ENCODE assay signal across 2 cellular contexts in genomic region chr18:46070683-46071614, GRCh38.
TF ChIP-seq lines count a peak whose summit lies in the region.

No MANE protein-coding gene starts in this region.

TF ChIP-seq in GM12878, 131 proteins besides CTCF, POLR2A, EP300 and RAD21:
- TF ChIP-seq SPI1 (IDR thresholded peaks at IDR 0.05; ENCODE audit: borderline replicate concordance, insufficient read depth, low read depth, low read length) (peak; percentile 71; the same call in 1 of the 2 replicates), PBX3 (IDR thresholded peaks at IDR 0.05; ENCODE audit: insufficient replicate concordance, low read depth, low read length) (no peak), RUNX3 (IDR thresholded peaks at IDR 0.05; ENCODE audit: low read length) (peak; percentile 70), CBX3 (IDR thresholded peaks at IDR 0.05; ENCODE audit: borderline replicate concordance, low read depth) (no peak)

TF ChIP-seq in HepG2, 621 proteins besides CTCF, POLR2A, EP300 and RAD21:
- TF ChIP-seq TGIF2 (CRISPR knock-in tag; IDR thresholded peaks at IDR 0.05) (no peak), ZNF207 (IDR thresholded peaks at IDR 0.05; ENCODE audit: borderline replicate concordance) (no peak), HOXD1 (CRISPR knock-in tag; IDR thresholded peaks at IDR 0.05) (no peak), ISL2 (CRISPR knock-in tag; IDR thresholded peaks at IDR 0.05) (no peak), ZNF792 (CRISPR knock-in tag; IDR thresholded peaks at IDR 0.05) (no peak), LCORL (IDR thresholded peaks at IDR 0.05) (no peak), LCORL (CRISPR knock-in tag; IDR thresholded peaks at IDR 0.05) (no peak), SRSF9 (IDR thresholded peaks at IDR 0.05; ENCODE audit: borderline replicate concordance, insufficient read depth, low read depth, low read length, poor library complexity, severe bottlenecking) (no peak)
- TF ChIP-seq, protein P1, sequence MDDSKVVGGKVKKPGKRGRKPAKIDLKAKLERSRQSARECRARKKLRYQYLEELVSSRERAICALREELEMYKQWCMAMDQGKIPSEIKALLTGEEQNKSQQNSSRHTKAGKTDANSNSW (CRISPR knock-in tag; IDR thresholded peaks at IDR 0.05; ENCODE audit: borderline replicate concordance), result no peak
- TF ChIP-seq, protein P2, sequence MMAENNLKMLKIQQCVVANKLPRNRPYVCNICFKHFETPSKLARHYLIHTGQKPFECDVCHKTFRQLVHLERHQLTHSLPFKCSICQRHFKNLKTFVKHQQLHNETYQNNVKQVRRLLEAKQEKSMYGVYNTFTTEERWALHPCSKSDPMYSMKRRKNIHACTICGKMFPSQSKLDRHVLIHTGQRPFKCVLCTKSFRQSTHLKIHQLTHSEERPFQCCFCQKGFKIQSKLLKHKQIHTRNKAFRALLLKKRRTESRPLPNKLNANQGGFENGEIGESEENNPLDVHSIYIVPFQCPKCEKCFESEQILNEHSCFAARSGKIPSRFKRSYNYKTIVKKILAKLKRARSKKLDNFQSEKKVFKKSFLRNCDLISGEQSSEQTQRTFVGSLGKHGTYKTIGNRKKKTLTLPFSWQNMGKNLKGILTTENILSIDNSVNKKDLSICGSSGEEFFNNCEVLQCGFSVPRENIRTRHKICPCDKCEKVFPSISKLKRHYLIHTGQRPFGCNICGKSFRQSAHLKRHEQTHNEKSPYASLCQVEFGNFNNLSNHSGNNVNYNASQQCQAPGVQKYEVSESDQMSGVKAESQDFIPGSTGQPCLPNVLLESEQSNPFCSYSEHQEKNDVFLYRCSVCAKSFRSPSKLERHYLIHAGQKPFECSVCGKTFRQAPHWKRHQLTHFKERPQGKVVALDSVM (CRISPR knock-in tag; IDR thresholded peaks at IDR 0.05), result peak; percentile 42; the same call in 1 of the 2 replicates
